In genomic region chr12:109594566-109595317, GRCh38 we compare ENCODE assay signal across 13 cellular contexts. TPM values are rescaled to one million over a fixed set of nuclear protein-coding genes. Genes with fewer than 3 reads are reported as not detected.
DNase-seq lines count a peak whose midpoint lies in the region; ATAC-seq and TF ChIP-seq lines count a peak whose summit lies in the region.
"Had no signal": no experiment of that assay in that cellular context is flagged by ENCODE, and none has a peak within 500 bp of the region (broad histone marks: within the 10 kb centered on the region; RNA-seq: fewer than 3 reads in every experiment).

No MANE protein-coding gene starts in this region.

- intact Hi-C loops in CD4-positive, alpha-beta memory T cell (cut with micrococcal nuclease) = no loop called here

- peak overlapping the region in 4 of 8 donors; percentile 6 to 56 (median 22) for H3K4me3 Mint-ChIP-seq in CD4-positive, alpha-beta memory T cell

- peaks cover 24% of the 10 kb centered on the region for H3K4me1 ChIP-seq in CD4-positive, alpha-beta memory T cell (ENCODE audit: insufficient read depth, low read length)
- peaks cover 38% of the 10 kb centered on the region for H3K4me1 ChIP-seq in OCI-LY3 (ENCODE audit: low read length)
- peaks cover 42 to 43% of the 10 kb centered on the region in 2 experiments for H3K4me1 ChIP-seq in neutrophil (ENCODE audit: control insufficient read depth in 1 of 2, insufficient read depth in 1 of 2, low read depth in 1 of 2, low read length in 1 of 2)

- ATAC-seq in HG03378 (IDR thresholded peaks at IDR 0.05; ENCODE audit: unreplicated experiment) = no peak

- no peak for TF ChIP-seq CTCF in OCI-LY3 (IDR thresholded peaks at IDR 0.05; ENCODE audit: low read depth, low read length)
- no peak for TF ChIP-seq CTCF in neutrophil (IDR thresholded peaks at IDR 0.05)

- no peak overlapping the region for H3K4me3 ChIP-seq in CD4-positive, alpha-beta memory T cell (ENCODE audit: low read length in 2 of 2)
- H3K4me3 ChIP-seq in OCI-LY3 (ENCODE audit: low read length) = no peak overlapping the region
- H3K4me3 ChIP-seq in neutrophil (ENCODE audit: low read depth in 1 of 2, low read length in 1 of 2) = peak overlapping the region; percentile 36
- H3K4me3 ChIP-seq: PC-9 had no signal

- peak overlapping the region in 5 of 7 donors; percentile 36 to 87 (median 60) for H3K27ac Mint-ChIP-seq in CD4-positive, alpha-beta memory T cell

- H3K27ac ChIP-seq in CD4-positive, alpha-beta memory T cell (ENCODE audit: low read depth, low read length) = no peak overlapping the region
- no peak overlapping the region for H3K27ac ChIP-seq in OCI-LY3 (ENCODE audit: low read length)
- peak overlapping the region; percentile 71 for H3K27ac ChIP-seq in neutrophil
- H3K27ac ChIP-seq: PC-9 had no signal

- no peaks in the 10 kb centered on the region for H3K36me3 ChIP-seq in CD4-positive, alpha-beta memory T cell (ENCODE audit: insufficient read depth, low read length)
- peaks cover 9% of the 10 kb centered on the region for H3K36me3 ChIP-seq in OCI-LY3 (replicated peaks; ENCODE audit: low read depth, low read length)
- H3K36me3 ChIP-seq in neutrophil = peaks cover 27% of the 10 kb centered on the region

- peaks cover 0 to 2% (median 0%) of the 10 kb centered on the region in 8 donors for H3K9me3 Mint-ChIP-seq in CD4-positive, alpha-beta memory T cell

- H4K20me1 ChIP-seq in OCI-LY3 (ENCODE audit: insufficient read depth, low read length) = peaks cover 3% of the 10 kb centered on the region; the same call in 1 of the 2 replicates

- H3K4me2 ChIP-seq in OCI-LY3 (ENCODE audit: low read length) = peak overlapping the region; percentile 22; the same call in 1 of the 2 replicates
- H3K4me2 ChIP-seq: PC-9 had no signal

- no peak overlapping the region for H2AFZ ChIP-seq in OCI-LY3 (ENCODE audit: low read depth, low read length)
- H2AFZ ChIP-seq: PC-9 had no signal

- no peaks in the 10 kb centered on the region for H3K27me3 ChIP-seq in CD4-positive, alpha-beta memory T cell (ENCODE audit: insufficient read depth, low read length)
- H3K27me3 ChIP-seq in OCI-LY3 (ENCODE audit: low read depth, low read length) (no peaks in the 10 kb centered on the region), neutrophil (peaks cover 3% of the 10 kb centered on the region)

- POLR2A ChIA-PET in CD4-positive, alpha-beta memory T cell (lab: Charles Lee; ENCODE audit: partially characterized antibody) = no interaction called here

- DNase-seq in CD4-positive, alpha-beta memory T cell = no peak
- DNase-seq in cerebellum (ENCODE audit: low spot score) = peak; percentile 77
- DNase-seq in SK-N-DZ (ENCODE audit: low spot score) = no peak
- DNase-seq in HT-29 (ENCODE audit: low spot score) = no peak
- no peak for DNase-seq in NCI-H2029 treated with DMSO at 0.1 percent for 48 hours (lab: John Stamatoyannopoulos, UW)
- DNase-seq: DMS 273 treated with DMSO at 0.1 percent for 48 hours, NCI-H1436 treated with DMSO at 0.1 percent for 48 hours, NCI-H2081 treated with DMSO at 0.1 percent for 48 hours, NCI-H526, PC-9 had no signal

- no peak overlapping the region for H3K9ac ChIP-seq in OCI-LY3 (ENCODE audit: low read length)

- no peaks in the 10 kb centered on the region for H3K79me2 ChIP-seq in OCI-LY3 (ENCODE audit: low read length)

- peaks cover 7% of the 10 kb centered on the region in 2 donors for H3K36me3 Mint-ChIP-seq in CD4-positive, alpha-beta memory T cell

- H3K27me3 Mint-ChIP-seq in CD4-positive, alpha-beta memory T cell = no peaks in the 10 kb centered on the region

- CTCF ChIA-PET in CD4-positive, alpha-beta memory T cell (lab: Charles Lee; ENCODE audit: partially characterized antibody) = interaction anchor here (1.3 to 5.5 kb wide), 4 partner anchors 9 to 251 kb away, joined by 4 to 45 read pairs (median 6); partner anchors contain the start of gene MMAB

- no peaks in the 10 kb centered on the region for H3K9me3 ChIP-seq in CD4-positive, alpha-beta memory T cell (ENCODE audit: control insufficient read depth in 1 of 2, low read length in 2 of 2)
- no peaks in the 10 kb centered on the region for H3K9me3 ChIP-seq in OCI-LY3 (ENCODE audit: insufficient read depth, low read length)
- H3K9me3 ChIP-seq in neutrophil = no peaks in the 10 kb centered on the region

- H3K4me1 Mint-ChIP-seq in CD4-positive, alpha-beta memory T cell = peaks cover 17 to 42% (median 26%) of the 10 kb centered on the region in 4 donors

RNA-seq across cellular contexts. Expression of gene MVK, which starts 21.1 kb away (rescaled TPM):
- total RNA-seq in CD4-positive, alpha-beta memory T cell = 10 to 100 TPM; 10.0 to 11.0 TPM
- polyA plus RNA-seq in CD4-positive, alpha-beta memory T cell = 1 to 10 TPM; 1.9 to 4.2 TPM
- total RNA-seq in cerebellum = 14.8 TPM
- 35.7 and 38.1 TPM in 2 replicates for polyA plus RNA-seq in SK-N-DZ (2014; cell fraction: cytosol; rRNA removed)
- polyA plus RNA-seq in SK-N-DZ (2014; cell fraction: nucleus; rRNA removed) = 55.4 and 61.2 TPM in 2 replicates
- total RNA-seq in HT-29 (2014; rRNA removed; shearing (Covaris generic)) = 69.0 and 69.9 TPM in 2 replicates

RNA-seq across cellular contexts. Expression of gene MMAB, which starts 21.4 kb away (rescaled TPM):
- 10 to 100 TPM; 16.0 to 16.9 TPM for total RNA-seq in CD4-positive, alpha-beta memory T cell
- 10 to 100 TPM; 17.2 to 30.2 TPM for polyA plus RNA-seq in CD4-positive, alpha-beta memory T cell
- total RNA-seq in cerebellum = 13.1 TPM
- polyA plus RNA-seq in SK-N-DZ (2014; cell fraction: cytosol; rRNA removed) = 64.6 and 81.1 TPM in 2 replicates
- polyA plus RNA-seq in SK-N-DZ (2014; cell fraction: nucleus; rRNA removed) = 66.7 and 82.8 TPM in 2 replicates
- 82.5 and 83.5 TPM in 2 replicates for total RNA-seq in HT-29 (2014; rRNA removed; shearing (Covaris generic))

Comparison
In these comparisons a context has a peak if more than half of its experiments do, and no peak if none do; other contexts are left out.
1. H3K4me3 ChIP-seq: peak in neutrophil (2 of 2); none in CD4-positive, alpha-beta memory T cell (0 of 2) and OCI-LY3 (single experiment).